In genomic region chr3:142501004-142501926, GRCh38 we compare ENCODE assay signal across 11 cellular contexts. TPM values are rescaled to one million over a fixed set of nuclear protein-coding genes. Genes with fewer than 3 reads are reported as not detected.
DNase-seq lines count a peak whose midpoint lies in the region; ATAC-seq and TF ChIP-seq lines count a peak whose summit lies in the region.
"Had no signal": no experiment of that assay in that cellular context is flagged by ENCODE, and none has a peak within 500 bp of the region (broad histone marks: within the 10 kb centered on the region; RNA-seq: fewer than 3 reads in every experiment).

No MANE protein-coding gene starts in this region.

- H3K27me3 ChIP-seq in skeletal muscle tissue (ENCODE audit: control insufficient read depth in 3 of 3, insufficient read depth in 3 of 3, low read length in 3 of 3): no peaks in the 10 kb centered on the region
- H3K27me3 ChIP-seq: sigmoid colon had no signal

- H3K36me3 Mint-ChIP-seq in activated CD8-positive, alpha-beta memory T cell treated with anti-CD3 and anti-CD28 coated beads, Interleukin-2, amount 10 ng/mL, durations not matched to agents 7 days and 5 days: peaks cover 50% of the 10 kb centered on the region

- no peaks in the 10 kb centered on the region for H3K27me3 Mint-ChIP-seq in activated CD8-positive, alpha-beta memory T cell treated with anti-CD3 and anti-CD28 coated beads, Interleukin-2, amount 10 ng/mL, durations not matched to agents 7 days and 5 days

- peaks cover 0 to 20% (median 4%) of the 10 kb centered on the region in 3 donors for H3K36me3 ChIP-seq in skeletal muscle tissue (ENCODE audit: control insufficient read depth in 3 of 3, insufficient read depth in 3 of 3, low read length in 3 of 3)

- no peak for ATAC-seq in activated CD8-positive, alpha-beta memory T cell treated with anti-CD3 and anti-CD28 coated beads, Interleukin-2, amount 10 ng/mL, durations not matched to agents 7 days and 5 days

- DNase-seq in activated CD8-positive, alpha-beta memory T cell treated with anti-CD3 and anti-CD28 coated beads, Interleukin-2, amount 10 ng/mL, durations not matched to agents 7 days and 5 days: no peak
- no peak for DNase-seq in activated CD8-positive, alpha-beta memory T cell treated with anti-CD3 and anti-CD28 coated beads, Interleukin-2, amount 50 U/mL, for 48 hours
- peak; percentile 50 for DNase-seq in SK-MEL-5 (ENCODE audit: low read depth, low spot score)
- DNase-seq in fibroblast of mammary gland (ENCODE audit: low read depth): peak; percentile 86
- DNase-seq in caudate nucleus (lab: John Stamatoyannopoulos, UW): no peak
- no peak for DNase-seq in NCI-H82 treated with DMSO at 0.1 percent for 48 hours (lab: John Stamatoyannopoulos, UW; ENCODE audit: unreplicated experiment)
- no peak for DNase-seq in mesenteric fat pad (ENCODE audit: low spot score)
- DNase-seq: AML-193, NCI-H524, sigmoid colon had no signal

- no peak overlapping the region for H3K9ac ChIP-seq in skeletal muscle tissue (ENCODE audit: low read depth in 1 of 3, low read length in 3 of 3)

- H3K4me3 Mint-ChIP-seq in activated CD8-positive, alpha-beta memory T cell treated with anti-CD3 and anti-CD28 coated beads, Interleukin-2, amount 10 ng/mL, durations not matched to agents 7 days and 5 days: no peak overlapping the region

- in situ Hi-C loops in SK-MEL-5 (cut with HindIII; ENCODE audit: low pct_unique_long_range_greater_than_20kb, low sequenced_read_pairs): no loop called here

- CTCF ChIA-PET in activated CD8-positive, alpha-beta memory T cell treated with anti-CD3 and anti-CD28 coated beads, Interleukin-2, amount 10 ng/mL, durations not matched to agents 7 days and 5 days (lab: Charles Lee): no interaction called here

- TF ChIP-seq CTCF in fibroblast of mammary gland (conservative IDR thresholded peaks at IDR 0.05; ENCODE audit: control insufficient read depth, insufficient read depth, low read depth, low read length): no peak

- peaks cover 0 to 2% (median 0%) of the 10 kb centered on the region in 3 donors for H3K4me1 ChIP-seq in skeletal muscle tissue (ENCODE audit: control insufficient read depth in 3 of 3, insufficient read depth in 3 of 3, low read length in 3 of 3)

- no peaks in the 10 kb centered on the region for H3K9me3 ChIP-seq in skeletal muscle tissue (ENCODE audit: control insufficient read depth in 3 of 3, low read length in 3 of 3)

- H3K4me1 Mint-ChIP-seq in activated CD8-positive, alpha-beta memory T cell treated with anti-CD3 and anti-CD28 coated beads, Interleukin-2, amount 10 ng/mL, durations not matched to agents 7 days and 5 days: peaks cover 5% of the 10 kb centered on the region

- H3K9me3 Mint-ChIP-seq in activated CD8-positive, alpha-beta memory T cell treated with anti-CD3 and anti-CD28 coated beads, Interleukin-2, amount 10 ng/mL, durations not matched to agents 7 days and 5 days (ENCODE audit: low read depth): peaks cover 3% of the 10 kb centered on the region

- H3K4me3 ChIP-seq in fibroblast of mammary gland (ENCODE audit: control insufficient read depth, low read depth, low read length) (no peak overlapping the region), skeletal muscle tissue (ENCODE audit: low read length in 3 of 3) (no peak overlapping the region)
- H3K4me3 ChIP-seq: sigmoid colon had no signal

- H3K27ac ChIP-seq in skeletal muscle tissue (ENCODE audit: low read depth, low read length) (peak overlapping the region; percentile 45), caudate nucleus (ENCODE audit: low read depth, low read length) (no peak overlapping the region)
- H3K27ac ChIP-seq: sigmoid colon had no signal

- H3K27ac Mint-ChIP-seq in activated CD8-positive, alpha-beta memory T cell treated with anti-CD3 and anti-CD28 coated beads, Interleukin-2, amount 10 ng/mL, durations not matched to agents 7 days and 5 days: peak overlapping the region; percentile 44

RNA-seq across cellular contexts. Expression of gene XRN1, which starts 53.4 kb away (rescaled TPM):
- total RNA-seq in activated CD8-positive, alpha-beta memory T cell treated with anti-CD3 and anti-CD28 coated beads, Interleukin-2, amount 10 ng/mL, durations not matched to agents 7 days and 5 days: 10 to 100 TPM; 64.4 to 82.7 TPM
- total RNA-seq in SK-MEL-5 (2014; rRNA removed; shearing (Covaris generic)): 19.0 and 19.5 TPM in 2 replicates
- polyA plus RNA-seq in SK-MEL-5 (2015; cell fraction: cytosol; rRNA removed): 8.5 and 10.9 TPM in 2 replicates
- polyA plus RNA-seq in SK-MEL-5 (2015; cell fraction: nucleus; rRNA removed): 13.8 and 66.8 TPM in 2 replicates
- total RNA-seq in skeletal muscle tissue (37.6 TPM), mesenteric fat pad (33.0 TPM)

Comparison
In these comparisons a context has a peak if more than half of its experiments do, and no peak if none do; other contexts are left out.
1. DNase-seq: peak in SK-MEL-5 (single experiment) and fibroblast of mammary gland (single experiment); none in activated CD8-positive, alpha-beta memory T cell treated with anti-CD3 and anti-CD28 coated beads, Interleukin-2, amount 10 ng/mL, durations not matched to agents 7 days and 5 days (single experiment), activated CD8-positive, alpha-beta memory T cell treated with anti-CD3 and anti-CD28 coated beads, Interleukin-2, amount 50 U/mL, for 48 hours (single experiment), caudate nucleus (0 of 61), NCI-H82 treated with DMSO at 0.1 percent for 48 hours (single experiment) and mesenteric fat pad (single experiment).